In the genomic region with DNA sequence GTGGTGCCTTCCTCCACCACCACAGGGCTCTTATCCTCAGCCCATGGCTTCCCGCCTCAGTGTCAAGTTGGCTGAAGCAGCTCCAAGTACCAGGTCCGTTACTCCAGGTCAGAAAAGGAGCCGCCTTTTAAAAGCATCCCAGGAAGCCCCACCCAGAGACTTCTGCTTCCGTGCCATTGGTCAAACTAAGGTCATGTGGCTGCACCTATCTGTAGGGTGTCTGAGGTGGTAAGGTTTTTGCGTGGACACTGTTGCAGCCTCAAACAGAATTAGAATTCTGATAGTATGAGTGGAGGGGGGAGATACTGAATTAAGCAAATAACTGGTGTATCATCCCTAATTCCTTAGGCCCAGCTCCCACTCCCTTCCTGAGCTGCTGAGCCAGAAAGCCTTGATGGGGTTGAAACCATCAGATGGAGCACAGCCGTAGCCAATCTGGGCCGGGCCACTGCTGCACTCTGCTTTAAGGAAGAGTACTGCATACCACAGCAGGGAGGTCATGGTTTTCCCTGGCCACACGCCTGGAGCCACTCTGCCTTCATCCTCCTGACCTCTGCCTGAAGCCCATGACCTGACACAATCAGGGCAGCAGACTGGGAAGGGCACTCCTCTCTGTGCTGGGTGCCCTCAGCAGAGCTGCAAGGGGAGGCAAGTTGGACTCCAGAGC, we compare ENCODE assay signal across 10 cellular contexts. TPM values are rescaled to one million over a fixed set of nuclear protein-coding genes. Genes with fewer than 3 reads are reported as not detected.
DNase-seq lines count a peak whose midpoint lies in the region; ATAC-seq and TF ChIP-seq lines count a peak whose summit lies in the region.
"Had no signal": no experiment of that assay in that cellular context is flagged by ENCODE, and none has a peak within 500 bp of the region (broad histone marks: within the 10 kb centered on the region; RNA-seq: fewer than 3 reads in every experiment).

No MANE protein-coding gene starts in this region.

- no peaks in the 10 kb centered on the region for H3K9me3 Mint-ChIP-seq in nephron
- no peaks in the 10 kb centered on the region for H3K9me3 Mint-ChIP-seq in natural killer cell
- H3K9me3 Mint-ChIP-seq: CD4-positive, CD25-positive, alpha-beta regulatory T cell had no signal

- intact Hi-C loops in natural killer cell (cut with micrococcal nuclease) = no loop called here

- H3K4me1 ChIP-seq in Peyer's patch = peaks cover 0 to 21% (median 0%) of the 10 kb centered on the region in 4 donors

- H3K36me3 Mint-ChIP-seq in nephron (ENCODE audit: low read depth) (no peaks in the 10 kb centered on the region), natural killer cell (no peaks in the 10 kb centered on the region)

- TF ChIP-seq POLR2A in Peyer's patch (IDR thresholded peaks at IDR 0.05) = no peak

- peaks cover 35% of the 10 kb centered on the region for H3K4me1 Mint-ChIP-seq in nephron
- H3K4me1 Mint-ChIP-seq in natural killer cell = peaks cover under 1 to 7% of the 10 kb centered on the region in 2 donors

- H3K4me3 ChIP-seq in Peyer's patch (no peak overlapping the region), fibroblast of the aortic adventitia (ENCODE audit: low read depth, low read length) (no peak overlapping the region)

- H3K4me3 Mint-ChIP-seq in nephron = peak overlapping the region in 1 of 3 experiments; percentile 42
- H3K4me3 Mint-ChIP-seq in natural killer cell = no peak overlapping the region
- H3K4me3 Mint-ChIP-seq: CD4-positive, CD25-positive, alpha-beta regulatory T cell had no signal

- no peaks in the 10 kb centered on the region for H3K27me3 Mint-ChIP-seq in nephron (ENCODE audit: low read depth)
- H3K27me3 Mint-ChIP-seq in natural killer cell (ENCODE audit: low read depth in 2 of 2) = peaks cover 0 to 2% of the 10 kb centered on the region in 2 donors

- TF ChIP-seq CTCF in AG09319 (IDR thresholded peaks at IDR 0.05; ENCODE audit: low read depth, low read length) (no peak), Peyer's patch (IDR thresholded peaks at IDR 0.05) (no peak), fibroblast of the aortic adventitia (IDR thresholded peaks at IDR 0.05; ENCODE audit: insufficient read depth, low read length) (no peak), nephron (IDR thresholded peaks at IDR 0.05; ENCODE audit: unreplicated experiment in 3 of 3) (no peak), natural killer cell (IDR thresholded peaks at IDR 0.05) (no peak)

- no peaks in the 10 kb centered on the region for H3K9me3 ChIP-seq in Peyer's patch

- no peaks in the 10 kb centered on the region for H3K36me3 ChIP-seq in Peyer's patch

- peak; percentile 43 for DNase-seq in AG09319 (ENCODE audit: extremely low read depth, low read depth)
- DNase-seq in Peyer's patch = peak in 2 of 3 donors; percentile 24 to 66
- DNase-seq in fibroblast of the aortic adventitia (ENCODE audit: low read depth) = peak; percentile 82
- no peak for DNase-seq in activated CD4-positive, alpha-beta T cell treated with anti-CD3 and anti-CD28 coated beads for 4 hours
- no peak for DNase-seq in natural killer cell
- DNase-seq: CD4-positive, CD25-positive, alpha-beta regulatory T cell; SIG-M5 had no signal

- peak overlapping the region in 1 of 4 donors; percentile 25 for H3K27ac ChIP-seq in Peyer's patch

- ATAC-seq in HG02763 (IDR thresholded peaks at IDR 0.05; ENCODE audit: unreplicated experiment) (no peak), GM21390 (IDR thresholded peaks at IDR 0.05; ENCODE audit: unreplicated experiment) (no peak), natural killer cell (no peak)

- H3K27ac Mint-ChIP-seq in nephron (peak overlapping the region in 2 of 3 experiments; percentile 52 to 76), natural killer cell (no peak overlapping the region)
- H3K27ac Mint-ChIP-seq: CD4-positive, CD25-positive, alpha-beta regulatory T cell had no signal

- H3K27me3 ChIP-seq in Peyer's patch = no peaks in the 10 kb centered on the region

RNA-seq across cellular contexts. Expression of a gene that starts 8.4 kb away (rescaled TPM):
- not detected for total RNA-seq in Peyer's patch
- total RNA-seq in fibroblast of the aortic adventitia (ENCODE audit: low replicate concordance) = not detected in 2 replicates
- not detected for total RNA-seq in natural killer cell
- total RNA-seq: CD4-positive, CD25-positive, alpha-beta regulatory T cell had no signal

RNA-seq across cellular contexts. Expression of a gene that starts 54.5 kb away (rescaled TPM):
- 10 to 100 TPM; 12.1 to 48.7 (median 21.0) TPM for total RNA-seq in Peyer's patch
- 101 and 237 TPM in 2 replicates for total RNA-seq in fibroblast of the aortic adventitia (ENCODE audit: low replicate concordance)
- total RNA-seq in natural killer cell = 100 to 1,000 TPM in 2 of 3 donors, 10 to 100 TPM in 1; 93.7 to 131 (median 102) TPM

RNA-seq across cellular contexts. Expression of a gene that starts 54.6 kb away (rescaled TPM):
- total RNA-seq in Peyer's patch = 1 to 10 TPM in 3 of 4 donors, under 1 TPM in 1; 0.57 to 6.6 (median 3.4) TPM
- 4.5 and 5.8 TPM in 2 replicates for total RNA-seq in fibroblast of the aortic adventitia (ENCODE audit: low replicate concordance)
- total RNA-seq in natural killer cell = 10 to 100 TPM in 1 of 3 donors, 1 to 10 TPM in 2; 5.5 to 10.5 (median 7.9) TPM

Comparison
In these comparisons a context has a peak if more than half of its experiments do, and no peak if none do; other contexts are left out.
1. DNase-seq: peak in AG09319 (single experiment), Peyer's patch (2 of 3) and fibroblast of the aortic adventitia (single experiment); none in activated CD4-positive, alpha-beta T cell treated with anti-CD3 and anti-CD28 coated beads for 4 hours (0 of 2) and natural killer cell (single experiment).
2. H3K27ac Mint-ChIP-seq: peak in nephron (2 of 3); none in natural killer cell (0 of 2).